Comparison of ENCODE assay signal across 8 cellular contexts in the genomic region with DNA sequence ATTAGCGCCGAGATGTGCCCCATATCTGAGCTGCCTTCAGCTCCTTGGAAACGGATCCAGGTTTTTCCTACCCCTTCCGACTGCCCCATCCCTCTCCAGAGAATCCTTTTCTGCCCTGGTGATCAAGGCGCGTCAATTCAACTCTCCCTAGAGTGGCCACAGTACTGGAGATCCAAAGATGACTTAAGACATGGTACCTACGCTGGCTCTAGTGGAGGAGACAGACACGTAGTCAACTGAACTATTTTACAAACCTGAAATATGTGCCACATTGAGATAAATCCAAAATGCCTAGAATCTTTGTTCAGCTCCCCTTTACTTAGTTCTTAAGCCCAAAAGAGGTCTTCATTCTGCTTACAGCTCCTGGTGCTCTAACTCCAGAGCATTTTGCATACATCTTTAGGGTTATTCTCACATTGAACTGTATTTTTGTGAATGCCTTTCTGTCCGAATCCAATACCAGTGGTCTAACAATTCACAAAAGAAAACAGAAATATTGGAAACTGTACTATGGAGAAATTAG.
DNase-seq lines count a peak whose midpoint lies in the region; ATAC-seq and TF ChIP-seq lines count a peak whose summit lies in the region.

No MANE protein-coding gene starts in this region.

- ATAC-seq in GM21576 (IDR thresholded peaks at IDR 0.05; ENCODE audit: unreplicated experiment) = peak; percentile 6

- H3K4me1 Mint-ChIP-seq in nephron = peaks cover 16% of the 10 kb centered on the region

- peak overlapping the region; percentile 94 to 99 (median 96) for H3K4me3 Mint-ChIP-seq in nephron

- DNase-seq in MM.1S = no peak
- DNase-seq in HPDE6-E6E7 (ENCODE audit: extremely low spot score) = no peak
- no peak for DNase-seq in NCI-H1048 (lab: John Stamatoyannopoulos, UW)
- DNase-seq in NCI-H1417 treated with DMSO at 0.1 percent for 48 hours (lab: John Stamatoyannopoulos, UW) = no peak

- H3K9me3 Mint-ChIP-seq in nephron = no peaks in the 10 kb centered on the region

- H3F3A ChIP-seq in MM.1S (ENCODE audit: insufficient read depth, low read length) = peaks cover 11% of the 10 kb centered on the region

- no peak for TF ChIP-seq CTCF in MM.1S (IDR thresholded peaks at IDR 0.05; ENCODE audit: low read length)
- TF ChIP-seq CTCF in nephron (IDR thresholded peaks at IDR 0.05; ENCODE audit: unreplicated experiment in 3 of 3) = no peak

- H3K36me3 Mint-ChIP-seq in nephron (ENCODE audit: low read depth) = peaks cover 5% of the 10 kb centered on the region

- peak overlapping the region; percentile 85 for H2AFZ ChIP-seq in MM.1S (ENCODE audit: low read length)

- peak overlapping the region; percentile 75 to 97 (median 88) for H3K4me2 ChIP-seq in BLaER1 treated with 17β-estradiol and CSF1 and Interleukin-3, amounts not matched to agents 10 nM and 100 nM
- H3K4me2 ChIP-seq in MM.1S (ENCODE audit: low read depth, low read length) = peak overlapping the region; percentile 59

- H3K9ac ChIP-seq in BLaER1 treated with 17β-estradiol and CSF1 and Interleukin-3, amounts not matched to agents 10 nM and 100 nM = peak overlapping the region; percentile 87 to 98 (median 95)
- H3K9ac ChIP-seq in MM.1S (ENCODE audit: low read length) (peak overlapping the region; percentile 89), endocrine pancreas (ENCODE audit: control insufficient read depth, insufficient read depth, low read length) (peak overlapping the region; percentile 100)

- peaks cover 6% of the 10 kb centered on the region for H3K27me3 Mint-ChIP-seq in nephron (ENCODE audit: low read depth)

- H3K36me3 ChIP-seq in BLaER1 treated with 17β-estradiol and CSF1 and Interleukin-3, amounts not matched to agents 10 nM and 100 nM = peaks cover 8 to 25% (median 18%) of the 10 kb centered on the region in 11 experiments; a peak in 20 of 22 replicates
- H3K36me3 ChIP-seq in MM.1S (replicated peaks; ENCODE audit: insufficient read depth, low read length) = no peaks in the 10 kb centered on the region
- H3K36me3 ChIP-seq in endocrine pancreas (ENCODE audit: control insufficient read depth, insufficient read depth, low read length) = no peaks in the 10 kb centered on the region

- H3K27ac Mint-ChIP-seq in nephron = peak overlapping the region; percentile 99 to 100 (median 99)

- H3K4me3 ChIP-seq in BLaER1 treated with 17β-estradiol and CSF1 and Interleukin-3, amounts not matched to agents 10 nM and 100 nM = peak overlapping the region; percentile 78 to 96 (median 81)
- H3K4me3 ChIP-seq in MM.1S (ENCODE audit: low read length) (peak overlapping the region; percentile 95), endocrine pancreas (ENCODE audit: control insufficient read depth, insufficient read depth, low read length) (peak overlapping the region; percentile 98)

- no peaks in the 10 kb centered on the region for H3K27me3 ChIP-seq in BLaER1 treated with 17β-estradiol and CSF1 and Interleukin-3, amounts not matched to agents 10 nM and 100 nM
- H3K27me3 ChIP-seq in MM.1S (replicated peaks; ENCODE audit: insufficient read depth, low read length) = no peaks in the 10 kb centered on the region
- H3K27me3 ChIP-seq in endocrine pancreas (ENCODE audit: control insufficient read depth, insufficient read depth, low read length) = no peaks in the 10 kb centered on the region

- no peaks in the 10 kb centered on the region for H3K9me2 ChIP-seq in MM.1S (replicated peaks; ENCODE audit: insufficient read depth, low read length)

- H3K79me2 ChIP-seq in MM.1S (ENCODE audit: low read length) = peaks cover 45% of the 10 kb centered on the region

- H3K4me1 ChIP-seq in BLaER1 treated with 17β-estradiol and CSF1 and Interleukin-3, amounts not matched to agents 10 nM and 100 nM = peaks cover 24 to 42% (median 34%) of the 10 kb centered on the region in 10 experiments
- H3K4me1 ChIP-seq in MM.1S (ENCODE audit: low read length) = peaks cover 11% of the 10 kb centered on the region
- H3K4me1 ChIP-seq in endocrine pancreas (ENCODE audit: control insufficient read depth, insufficient read depth, low read length) = peaks cover 13% of the 10 kb centered on the region

- peak overlapping the region; percentile 92 to 99 (median 97) for H3K27ac ChIP-seq in BLaER1 treated with 17β-estradiol and CSF1 and Interleukin-3, amounts not matched to agents 10 nM and 100 nM
- H3K27ac ChIP-seq in MM.1S (ENCODE audit: low read length) = peak overlapping the region; percentile 90; the same call in 1 of the 2 replicates

- H3K9me3 ChIP-seq in BLaER1 treated with 17β-estradiol and CSF1 and Interleukin-3, amounts not matched to agents 10 nM and 100 nM (replicated peaks in 1 of 11) = no peaks in the 10 kb centered on the region
- H3K9me3 ChIP-seq in MM.1S (replicated peaks; ENCODE audit: insufficient read depth, low read length) = no peaks in the 10 kb centered on the region
- no peaks in the 10 kb centered on the region for H3K9me3 ChIP-seq in endocrine pancreas (ENCODE audit: control insufficient read depth, low read length)

- peaks cover 11 to 36% (median 28%) of the 10 kb centered on the region in 11 experiments; a peak in 17 of 22 replicates for H4K20me1 ChIP-seq in BLaER1 treated with 17β-estradiol and CSF1 and Interleukin-3, amounts not matched to agents 10 nM and 100 nM
- 0 out of 2 replicates have a peak, but pooled peaks cover 4% of the 10 kb centered on the region for H4K20me1 ChIP-seq in MM.1S (ENCODE audit: insufficient read depth, low read length)
